In the genomic region with DNA sequence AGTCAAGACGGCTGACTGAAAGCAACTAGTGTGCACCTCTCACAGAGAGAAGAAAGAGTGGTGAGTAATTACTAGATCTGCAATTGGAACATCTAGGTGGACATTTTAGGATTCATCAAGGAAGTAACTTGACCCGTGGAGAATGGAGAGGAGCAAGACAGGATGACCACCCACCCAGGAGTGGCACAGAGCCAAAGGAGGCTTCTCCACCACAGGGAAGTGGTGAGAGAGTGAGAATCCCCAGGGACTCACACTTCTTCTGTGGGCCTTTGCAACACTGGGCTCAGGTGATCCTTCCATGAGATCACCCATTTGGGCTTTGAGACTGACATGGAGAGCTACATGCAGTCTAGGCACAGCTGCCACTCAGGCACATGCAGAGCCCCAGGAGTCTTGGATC, we compare ENCODE assay signal across 26 cellular contexts.
"Had no signal": no experiment of that assay in that cellular context is flagged by ENCODE, and none has a peak within 500 bp of the region (broad histone marks: within the 10 kb centered on the region; RNA-seq: fewer than 3 reads in every experiment).

No MANE protein-coding gene starts in this region.

- H3K27me3 Mint-ChIP-seq: memory B cell had no signal

- H3K9ac ChIP-seq: parathyroid adenoma had no signal

- H3K27ac ChIP-seq: coronary artery, heart left ventricle, left lung, lower lobe of right lung, parathyroid adenoma, psoas muscle, right lobe of liver, spleen, stomach, uterus had no signal

- H3K4me3 ChIP-seq: coronary artery, heart left ventricle, left lung, lower lobe of right lung, psoas muscle, right lobe of liver, spleen, stomach, uterus had no signal

- H3K27ac Mint-ChIP-seq: endodermal cell; memory B cell; mesothelial cell of epicardium; nephron; stimulated activated memory B cell treated with anti-CD40 and anti-IgM and Interleukin-4, amounts not matched to agents 10 μg/mL and 1 μg/mL and 100 μg/mL, for 72 hours had no signal

- H3K9me3 ChIP-seq: left lung, lower lobe of right lung, psoas muscle, right lobe of liver, spleen, stomach, uterus had no signal

- H3K36me3 ChIP-seq: heart left ventricle, left lung, lower lobe of right lung, right lobe of liver, spleen, stomach, uterus had no signal

- DNase-seq: effector CD4-positive, alpha-beta T cell; endodermal cell; erythroblast; foreskin melanocyte; heart left ventricle; hippocampal formation; islet precursor cell; left lung; lower lobe of right lung; psoas muscle; retina; right lobe of liver; spleen; stimulated activated CD4-positive, alpha-beta T cell treated with anti-CD3 and anti-CD28 coated beads, Interleukin-15, amount 100 ng/mL, for 24 hours; stimulated activated CD4-positive, alpha-beta T cell treated with anti-CD3 and anti-CD28 coated beads, Interleukin-1b, Interleukin-23, amount 100 ng/mL, for 48 hours; stimulated activated CD4-positive, alpha-beta T cell treated with anti-CD3 and anti-CD28 coated beads, Interleukin-4, amount 100 ng/mL, for 24 hours; stomach; substantia nigra; trophoblast cell; uterus had no signal

- H3K36me3 Mint-ChIP-seq: memory B cell; mesothelial cell of epicardium; stimulated activated memory B cell treated with anti-CD40 and anti-IgM and Interleukin-4, amounts not matched to agents 10 μg/mL and 1 μg/mL and 100 μg/mL, for 72 hours had no signal

- H3K4me3 Mint-ChIP-seq: endodermal cell; memory B cell; mesothelial cell of epicardium; nephron; stimulated activated memory B cell treated with anti-CD40 and anti-IgM and Interleukin-4, amounts not matched to agents 10 μg/mL and 1 μg/mL and 100 μg/mL, for 72 hours had no signal

- H3K4me1 ChIP-seq: heart left ventricle, left lung, parathyroid adenoma, psoas muscle, right lobe of liver, spleen, stomach, uterus had no signal

- H3K4me1 Mint-ChIP-seq: endodermal cell; memory B cell; nephron; stimulated activated memory B cell treated with anti-CD40 and anti-IgM and Interleukin-4, amounts not matched to agents 10 μg/mL and 1 μg/mL and 100 μg/mL, for 72 hours had no signal

- H3K27me3 ChIP-seq: heart left ventricle, left lung, right lobe of liver, stomach, uterus had no signal

- ATAC-seq: heart left ventricle; left lung; lower lobe of right lung; psoas muscle; stimulated activated memory B cell treated with anti-CD40 and anti-IgM and Interleukin-4, amounts not matched to agents 10 μg/mL and 1 μg/mL and 100 μg/mL, for 72 hours had no signal

- H2AFZ ChIP-seq: parathyroid adenoma had no signal

- H3K9me3 Mint-ChIP-seq: endodermal cell, memory B cell, nephron had no signal
